Comparison of ENCODE assay signal across 1 cellular context in genomic region chr16:4390266-4391260, GRCh38.
TF ChIP-seq lines count a peak whose summit lies in the region.

No MANE protein-coding gene starts in this region.

TF ChIP-seq in WTC11, 78 proteins besides CTCF, POLR2A, EP300 and RAD21 (continued from another document):
- no peak for TF ChIP-seq ARID4B (CRISPR knock-in tag; IDR thresholded peaks at IDR 0.05; ENCODE audit: borderline replicate concordance)
- no peak for TF ChIP-seq ZMAT4 (CRISPR knock-in tag; IDR thresholded peaks at IDR 0.05)
TF ChIP-seq in WTC11: peak in this region for 1.
